Comparison of ENCODE assay signal across 1 cellular context in the genomic region with DNA sequence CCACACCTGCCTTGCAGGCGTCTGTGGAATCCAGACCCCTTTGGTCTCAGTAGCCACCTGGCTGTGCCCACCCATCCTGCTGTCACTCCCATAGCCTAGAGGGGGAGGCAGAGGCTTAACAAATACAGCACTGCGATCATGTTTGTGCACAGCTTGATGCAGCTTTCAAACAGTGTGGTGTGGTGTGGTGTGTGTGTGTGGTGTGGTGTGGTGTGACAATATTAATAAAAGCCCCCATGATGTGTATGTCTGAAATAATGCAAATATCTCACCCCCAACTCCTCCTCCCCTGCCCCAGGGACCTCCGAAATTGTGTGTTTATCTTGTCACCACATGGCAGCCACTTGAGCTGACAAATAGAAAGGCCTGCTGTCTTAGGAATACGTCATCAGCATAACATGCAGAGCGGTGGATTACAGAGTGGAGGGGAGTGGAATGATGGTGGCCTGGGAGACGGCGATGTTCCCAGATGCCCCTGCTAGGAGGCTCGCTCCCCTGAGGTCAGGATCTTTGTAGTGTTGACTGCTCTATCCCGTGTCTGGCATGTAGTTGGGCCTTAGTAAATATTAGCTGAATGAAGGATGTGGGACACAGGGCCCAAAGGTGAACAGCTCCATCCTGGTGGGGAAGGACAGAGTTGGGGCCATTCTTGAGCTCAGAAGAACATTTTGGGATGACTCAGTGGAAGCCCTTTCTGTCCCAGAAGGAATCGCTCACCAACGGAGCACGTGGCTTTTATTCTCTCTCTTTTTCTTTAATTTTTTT.
TF ChIP-seq lines count a peak whose summit lies in the region.

No MANE protein-coding gene starts in this region.

TF ChIP-seq in SK-N-SH, 30 proteins besides CTCF, POLR2A, EP300 and RAD21 (continued from another document):
- TF ChIP-seq, protein P1, sequence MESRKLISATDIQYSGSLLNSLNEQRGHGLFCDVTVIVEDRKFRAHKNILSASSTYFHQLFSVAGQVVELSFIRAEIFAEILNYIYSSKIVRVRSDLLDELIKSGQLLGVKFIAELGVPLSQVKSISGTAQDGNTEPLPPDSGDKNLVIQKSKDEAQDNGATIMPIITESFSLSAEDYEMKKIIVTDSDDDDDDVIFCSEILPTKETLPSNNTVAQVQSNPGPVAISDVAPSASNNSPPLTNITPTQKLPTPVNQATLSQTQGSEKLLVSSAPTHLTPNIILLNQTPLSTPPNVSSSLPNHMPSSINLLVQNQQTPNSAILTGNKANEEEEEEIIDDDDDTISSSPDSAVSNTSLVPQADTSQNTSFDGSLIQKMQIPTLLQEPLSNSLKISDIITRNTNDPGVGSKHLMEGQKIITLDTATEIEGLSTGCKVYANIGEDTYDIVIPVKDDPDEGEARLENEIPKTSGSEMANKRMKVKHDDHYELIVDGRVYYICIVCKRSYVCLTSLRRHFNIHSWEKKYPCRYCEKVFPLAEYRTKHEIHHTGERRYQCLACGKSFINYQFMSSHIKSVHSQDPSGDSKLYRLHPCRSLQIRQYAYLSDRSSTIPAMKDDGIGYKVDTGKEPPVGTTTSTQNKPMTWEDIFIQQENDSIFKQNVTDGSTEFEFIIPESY (IDR thresholded peaks at IDR 0.05; ENCODE audit: borderline replicate concordance, low read depth): no peak
- TF ChIP-seq TAF1 (IDR thresholded peaks at IDR 0.05; ENCODE audit: borderline replicate concordance, low read depth, low read length): no peak
- TF ChIP-seq TCF12 (IDR thresholded peaks at IDR 0.05): no peak
- no peak for TF ChIP-seq NRF1 (IDR thresholded peaks at IDR 0.05; ENCODE audit: low read depth, low read length)
- no peak for TF ChIP-seq CHD2 (IDR thresholded peaks at IDR 0.05; ENCODE audit: low read length, partially characterized antibody)
- TF ChIP-seq RCOR1 (IDR thresholded peaks at IDR 0.05; ENCODE audit: low read length): no peak; the same call in 1 of the 2 replicates
- TF ChIP-seq GATA2 (CRISPR knock-in tag; IDR thresholded peaks at IDR 0.05): no peak
- TF ChIP-seq, protein P2, sequence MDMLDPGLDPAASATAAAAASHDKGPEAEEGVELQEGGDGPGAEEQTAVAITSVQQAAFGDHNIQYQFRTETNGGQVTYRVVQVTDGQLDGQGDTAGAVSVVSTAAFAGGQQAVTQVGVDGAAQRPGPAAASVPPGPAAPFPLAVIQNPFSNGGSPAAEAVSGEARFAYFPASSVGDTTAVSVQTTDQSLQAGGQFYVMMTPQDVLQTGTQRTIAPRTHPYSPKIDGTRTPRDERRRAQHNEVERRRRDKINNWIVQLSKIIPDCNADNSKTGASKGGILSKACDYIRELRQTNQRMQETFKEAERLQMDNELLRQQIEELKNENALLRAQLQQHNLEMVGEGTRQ (IDR thresholded peaks at IDR 0.05; ENCODE audit: borderline replicate concordance, low read depth, low read length): no peak
- no peak for TF ChIP-seq ELF1 (IDR thresholded peaks at IDR 0.05)
- TF ChIP-seq, protein P3, sequence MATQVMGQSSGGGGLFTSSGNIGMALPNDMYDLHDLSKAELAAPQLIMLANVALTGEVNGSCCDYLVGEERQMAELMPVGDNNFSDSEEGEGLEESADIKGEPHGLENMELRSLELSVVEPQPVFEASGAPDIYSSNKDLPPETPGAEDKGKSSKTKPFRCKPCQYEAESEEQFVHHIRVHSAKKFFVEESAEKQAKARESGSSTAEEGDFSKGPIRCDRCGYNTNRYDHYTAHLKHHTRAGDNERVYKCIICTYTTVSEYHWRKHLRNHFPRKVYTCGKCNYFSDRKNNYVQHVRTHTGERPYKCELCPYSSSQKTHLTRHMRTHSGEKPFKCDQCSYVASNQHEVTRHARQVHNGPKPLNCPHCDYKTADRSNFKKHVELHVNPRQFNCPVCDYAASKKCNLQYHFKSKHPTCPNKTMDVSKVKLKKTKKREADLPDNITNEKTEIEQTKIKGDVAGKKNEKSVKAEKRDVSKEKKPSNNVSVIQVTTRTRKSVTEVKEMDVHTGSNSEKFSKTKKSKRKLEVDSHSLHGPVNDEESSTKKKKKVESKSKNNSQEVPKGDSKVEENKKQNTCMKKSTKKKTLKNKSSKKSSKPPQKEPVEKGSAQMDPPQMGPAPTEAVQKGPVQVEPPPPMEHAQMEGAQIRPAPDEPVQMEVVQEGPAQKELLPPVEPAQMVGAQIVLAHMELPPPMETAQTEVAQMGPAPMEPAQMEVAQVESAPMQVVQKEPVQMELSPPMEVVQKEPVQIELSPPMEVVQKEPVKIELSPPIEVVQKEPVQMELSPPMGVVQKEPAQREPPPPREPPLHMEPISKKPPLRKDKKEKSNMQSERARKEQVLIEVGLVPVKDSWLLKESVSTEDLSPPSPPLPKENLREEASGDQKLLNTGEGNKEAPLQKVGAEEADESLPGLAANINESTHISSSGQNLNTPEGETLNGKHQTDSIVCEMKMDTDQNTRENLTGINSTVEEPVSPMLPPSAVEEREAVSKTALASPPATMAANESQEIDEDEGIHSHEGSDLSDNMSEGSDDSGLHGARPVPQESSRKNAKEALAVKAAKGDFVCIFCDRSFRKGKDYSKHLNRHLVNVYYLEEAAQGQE (IDR thresholded peaks at IDR 0.05; ENCODE audit: low read depth, low read length): no peak
- peak; percentile 32; the same call in 1 of the 2 replicates for TF ChIP-seq SIN3A (IDR thresholded peaks at IDR 0.05; ENCODE audit: borderline replicate concordance, low read depth, low read length)
- no peak for TF ChIP-seq RXRA (IDR thresholded peaks at IDR 0.05; ENCODE audit: borderline replicate concordance, low read depth)
- no peak for TF ChIP-seq FOSL2 (IDR thresholded peaks at IDR 0.05; ENCODE audit: borderline replicate concordance, low read depth)
- TF ChIP-seq, protein P4, sequence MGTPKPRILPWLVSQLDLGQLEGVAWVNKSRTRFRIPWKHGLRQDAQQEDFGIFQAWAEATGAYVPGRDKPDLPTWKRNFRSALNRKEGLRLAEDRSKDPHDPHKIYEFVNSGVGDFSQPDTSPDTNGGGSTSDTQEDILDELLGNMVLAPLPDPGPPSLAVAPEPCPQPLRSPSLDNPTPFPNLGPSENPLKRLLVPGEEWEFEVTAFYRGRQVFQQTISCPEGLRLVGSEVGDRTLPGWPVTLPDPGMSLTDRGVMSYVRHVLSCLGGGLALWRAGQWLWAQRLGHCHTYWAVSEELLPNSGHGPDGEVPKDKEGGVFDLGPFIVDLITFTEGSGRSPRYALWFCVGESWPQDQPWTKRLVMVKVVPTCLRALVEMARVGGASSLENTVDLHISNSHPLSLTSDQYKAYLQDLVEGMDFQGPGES (IDR thresholded peaks at IDR 0.05; ENCODE audit: low read depth, low read length): no peak
- peak; percentile 50; the same call in 1 of the 2 replicates for TF ChIP-seq SMC3 (IDR thresholded peaks at IDR 0.05; ENCODE audit: low read depth, low read length)
TF ChIP-seq in SK-N-SH: peak in this region for 4.
